15 cellular contexts compared by ENCODE assay signal in the genomic region with DNA sequence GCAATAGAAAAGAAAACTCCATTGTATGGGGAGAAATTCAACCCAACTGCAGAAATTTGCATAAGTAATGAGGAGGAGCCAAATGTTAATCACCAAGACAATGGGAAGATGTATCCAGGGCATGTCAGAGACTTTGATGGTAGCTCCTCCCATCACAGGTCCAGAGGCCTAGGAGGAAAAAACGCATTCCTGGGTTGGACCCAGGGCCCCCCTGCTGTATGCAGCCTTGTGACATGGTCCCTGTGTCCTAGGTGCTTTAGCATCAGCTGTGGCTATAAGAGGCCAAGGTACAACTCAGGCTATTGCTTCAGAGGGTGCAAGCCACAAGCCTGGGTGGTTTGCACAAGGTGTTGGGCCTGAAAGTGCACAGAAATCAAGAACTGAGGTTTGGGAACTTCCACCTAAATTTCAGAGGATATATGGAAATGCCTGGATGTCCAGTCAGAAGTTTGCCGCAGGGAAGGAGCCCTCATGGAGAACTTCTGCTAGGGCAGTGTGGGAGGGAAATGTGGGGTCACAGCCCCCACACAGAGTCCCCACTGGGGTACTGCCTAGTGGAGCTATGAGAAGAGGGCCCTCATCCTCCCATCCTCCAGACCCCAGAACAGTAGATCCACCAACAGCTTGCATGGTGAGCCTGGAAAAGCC.
A peak's percentile ranks its signal among the peaks of the same experiment; 100 is the strongest.
DNase-seq lines count a peak whose midpoint lies in the region; ATAC-seq, FAIRE-seq and TF ChIP-seq lines count a peak whose summit lies in the region.
"Had no signal": no experiment of that assay in that cellular context is flagged by ENCODE, and none has a peak within 500 bp of the region (broad histone marks: within the 10 kb centered on the region; RNA-seq: fewer than 3 reads in every experiment).

No MANE protein-coding gene starts in this region.

- WGBS in A549 (ENCODE audit: missing lambda C conversion rate), result 64% methylated on average over 2 of the region's 2 CpGs
- 83 to 85% methylated on average over 1 to 2 of the region's 2 CpGs for WGBS in endodermal cell (ENCODE audit: insufficient coverage in 1 of 2, insufficient read length in 1 of 2), 2 experiments

- no peaks in the 10 kb centered on the region for H3K27me3 Mint-ChIP-seq in endodermal cell (ENCODE audit: insufficient read depth)
- H3K27me3 Mint-ChIP-seq: CD4-positive, CD25-positive, alpha-beta regulatory T cell had no signal

- TF ChIP-seq EP300 in A549 (IDR thresholded peaks at IDR 0.05) (no peak), Ishikawa (IDR thresholded peaks at IDR 0.05; ENCODE audit: borderline replicate concordance) (no peak)

- no peak overlapping the region for H3K4me3 Mint-ChIP-seq in endodermal cell
- H3K4me3 Mint-ChIP-seq: CD4-positive, CD25-positive, alpha-beta regulatory T cell; HFFc6; IgD-negative memory B cell had no signal

- peaks cover 14% of the 10 kb centered on the region for H3K36me3 Mint-ChIP-seq in endodermal cell (ENCODE audit: low read depth)
- H3K36me3 Mint-ChIP-seq: CD4-positive, CD25-positive, alpha-beta regulatory T cell had no signal

- TF ChIP-seq CTCF in A549 (IDR thresholded peaks at IDR 0.05), result no peak
- TF ChIP-seq CTCF in endodermal cell (conservative IDR thresholded peaks at IDR 0.05), result no peak

- in situ Hi-C loops in ACHN (cut with HindIII; ENCODE audit: low pct_ligation_motif_present, low pct_unique_long_range_greater_than_20kb, low sequenced_read_pairs), result no loop called here

- no peaks in the 10 kb centered on the region for H3K4me1 ChIP-seq in A549
- no peaks in the 10 kb centered on the region for H3K4me1 ChIP-seq in endodermal cell (ENCODE audit: control insufficient read depth, insufficient read depth, low read length)
- H3K4me1 ChIP-seq: BLaER1 treated with 17β-estradiol and CSF1 and Interleukin-3, amounts not matched to agents 10 nM and 100 nM; HAP-1 had no signal

- no peak overlapping the region for H3K27ac Mint-ChIP-seq in endodermal cell
- H3K27ac Mint-ChIP-seq: CD4-positive, CD25-positive, alpha-beta regulatory T cell; HFFc6 had no signal

- H3K4me3 ChIP-seq in A549, result no peak overlapping the region
- H3K4me3 ChIP-seq in endodermal cell (ENCODE audit: low read length), result peak overlapping the region; percentile 62
- H3K4me3 ChIP-seq: HAP-1 had no signal

- no peak for ATAC-seq in A549
- no peak for ATAC-seq in left lobe of liver

- no peaks in the 10 kb centered on the region for H3K36me3 ChIP-seq in endodermal cell (ENCODE audit: control insufficient read depth, insufficient read depth, low read length)
- H3K36me3 ChIP-seq: BLaER1 treated with 17β-estradiol and CSF1 and Interleukin-3, amounts not matched to agents 10 nM and 100 nM; HAP-1 had no signal

- H3K4me1 Mint-ChIP-seq in endodermal cell, result no peaks in the 10 kb centered on the region
- H3K4me1 Mint-ChIP-seq: CD4-positive, CD25-positive, alpha-beta regulatory T cell had no signal

- TF ChIP-seq RAD21 in A549 (conservative IDR thresholded peaks at IDR 0.05 in 1 of 2, IDR thresholded peaks at IDR 0.05 in 1 of 2), result no peak
- TF ChIP-seq RAD21 in Ishikawa (IDR thresholded peaks at IDR 0.05; ENCODE audit: low read depth), result no peak

- no peak for FAIRE-seq in A549 (lab: Jason Lieb, UNC)
- FAIRE-seq: GM18507 had no signal

- TF ChIP-seq POLR2A in A549 (IDR thresholded peaks at IDR 0.05; ENCODE audit: low read length), result no peak

- H3K9ac ChIP-seq in endodermal cell (ENCODE audit: extremely low read depth, low read length, poor library complexity, severe bottlenecking), result no peak overlapping the region
- H3K9ac ChIP-seq: BLaER1 treated with 17β-estradiol and CSF1 and Interleukin-3, amounts not matched to agents 10 nM and 100 nM had no signal

- H3K27ac ChIP-seq in A549 (no peak overlapping the region), endodermal cell (ENCODE audit: low read depth, low read length) (no peak overlapping the region)
- H3K27ac ChIP-seq: BLaER1 treated with 17β-estradiol and CSF1 and Interleukin-3, amounts not matched to agents 10 nM and 100 nM had no signal

- peaks cover 53% of the 10 kb centered on the region for H3K9me3 Mint-ChIP-seq in endodermal cell

- POLR2A ChIA-PET in A549 (lab: Yijun Ruan, JAX), result no interaction called here

- H3K9me3 ChIP-seq in A549, result peaks cover 54% of the 10 kb centered on the region
- H3K9me3 ChIP-seq in endodermal cell (ENCODE audit: control insufficient read depth, low read length), result peaks cover 43% of the 10 kb centered on the region

- CTCF ChIA-PET in A549 (lab: Yijun Ruan, JAX), result no interaction called here

- DNase-seq in A549 (ENCODE audit: low read depth in 1 of 2, low spot score in 1 of 2) (no peak), ACHN (peak; percentile 41), endodermal cell (no peak), activated T-cell treated with anti-CD3 and anti-CD28 coated beads for 4 hours (no peak), left lobe of liver (ENCODE audit: low spot score) (no peak)
- DNase-seq in central memory CD4-positive, alpha-beta T cell, result no peak
- DNase-seq: AML-193; CD4-positive, CD25-positive, alpha-beta regulatory T cell; GOT3; HFFc6 had no signal

- no peak overlapping the region for H3K4me2 ChIP-seq in A549
- H3K4me2 ChIP-seq: BLaER1 treated with 17β-estradiol and CSF1 and Interleukin-3, amounts not matched to agents 10 nM and 100 nM had no signal

- H3K27me3 ChIP-seq in endodermal cell (ENCODE audit: control insufficient read depth, insufficient read depth, low read length, poor library complexity, severe bottlenecking), result no peaks in the 10 kb centered on the region
- H3K27me3 ChIP-seq: BLaER1 treated with 17β-estradiol and CSF1 and Interleukin-3, amounts not matched to agents 10 nM and 100 nM had no signal

TF ChIP-seq in A549, 52 proteins besides CTCF, POLR2A, EP300 and RAD21:
- peak; percentile 76 for TF ChIP-seq ZFP36 (IDR thresholded peaks at IDR 0.05; ENCODE audit: borderline replicate concordance, partially characterized antibody)
- no peak for TF ChIP-seq CHD2 (IDR thresholded peaks at IDR 0.05; ENCODE audit: low read length, partially characterized antibody)

TF ChIP-seq in Ishikawa, 13 proteins besides CTCF, POLR2A, EP300 and RAD21:
- no peak for TF ChIP-seq ZBTB7A (IDR thresholded peaks at IDR 0.05; ENCODE audit: low read depth)
- TF ChIP-seq, protein P1, sequence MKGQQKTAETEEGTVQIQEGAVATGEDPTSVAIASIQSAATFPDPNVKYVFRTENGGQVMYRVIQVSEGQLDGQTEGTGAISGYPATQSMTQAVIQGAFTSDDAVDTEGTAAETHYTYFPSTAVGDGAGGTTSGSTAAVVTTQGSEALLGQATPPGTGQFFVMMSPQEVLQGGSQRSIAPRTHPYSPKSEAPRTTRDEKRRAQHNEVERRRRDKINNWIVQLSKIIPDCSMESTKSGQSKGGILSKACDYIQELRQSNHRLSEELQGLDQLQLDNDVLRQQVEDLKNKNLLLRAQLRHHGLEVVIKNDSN (IDR thresholded peaks at IDR 0.05), result peak; percentile 24; the same call in 1 of the 2 replicates
